25 cellular contexts compared by ENCODE assay signal in genomic region chr1:211781260-211781659, GRCh38. TPM values are rescaled to one million over a fixed set of nuclear protein-coding genes. Genes with fewer than 3 reads are reported as not detected.
A peak's percentile ranks its signal among the peaks of the same experiment; 100 is the strongest.
DNase-seq lines count a peak whose midpoint lies in the region; ATAC-seq and TF ChIP-seq lines count a peak whose summit lies in the region.
"Had no signal": no experiment of that assay in that cellular context is flagged by ENCODE, and none has a peak within 500 bp of the region (broad histone marks: within the 10 kb centered on the region; RNA-seq: fewer than 3 reads in every experiment).

No MANE protein-coding gene starts in this region.

- H3F3A ChIP-seq in SK-N-SH (replicated peaks; ENCODE audit: insufficient read depth): peaks cover 8% of the 10 kb centered on the region

- DNase-seq in BJ (ENCODE audit: low read depth) (peak; percentile 3), GM19238 (ENCODE audit: insufficient read length, low spot score) (peak; percentile 5), SK-N-SH (no peak), right lobe of liver (no peak)
- no peak for DNase-seq in stimulated activated CD8-positive, alpha-beta memory T cell treated with anti-CD3 and anti-CD28 coated beads, Interleukin-4, amount 100 ng/mL, for 48 hours
- no peak for DNase-seq in CD8-positive, alpha-beta T cell
- DNase-seq: activated B cell treated with CpG ODN at 0.5 μM for 24 hours; activated CD4-positive, alpha-beta memory T cell treated with anti-CD3 and anti-CD28 coated beads, Interleukin-2, amount 10 ng/mL, durations not matched to agents 7 days and 5 days; activated naive CD4-positive, alpha-beta T cell treated with anti-CD3 and anti-CD28 coated beads for 36 hours; activated T-cell treated with anti-CD3 and anti-CD28 coated beads, Interleukin-2, amount 50 U/mL, for 1 hour; heart right ventricle; Kasumi-1; naive B cell; NCI-H1105; NCI-H2107; NCI-H748 treated with DMSO at 0.1 percent for 48 hours; stimulated activated CD4-positive, alpha-beta T cell treated with anti-CD3 and anti-CD28 coated beads, Interleukin-2, amount 100 ng/mL, for 24 hours had no signal

- CTCF ChIA-PET in BJ (lab: Yijun Ruan, JAX) (interaction anchor here (1.2 kb wide), 2 partner anchors 12 to 47 kb away, joined by 3 to 5 read pairs; no protein-coding TSS in a partner anchor), SK-N-SH (lab: Yijun Ruan, JAX) (interaction anchor here (0.6 to 1.1 kb wide), 3 partner anchors 15 to 126 kb away, joined by 3 read pairs; no protein-coding TSS in a partner anchor)
- CTCF ChIA-PET in CD8-positive, alpha-beta T cell (lab: Charles Lee): no interaction called here

- H3K4me1 ChIP-seq in SK-N-SH (ENCODE audit: control insufficient read depth in 1 of 2, insufficient read depth in 2 of 2, low read depth in 1 of 2, low read length in 1 of 2): no peaks in the 10 kb centered on the region; a peak in 2 of 4 replicates
- peaks cover 0 to 28% (median 3%) of the 10 kb centered on the region in 4 donors for H3K4me1 ChIP-seq in right lobe of liver
- H3K4me1 ChIP-seq in CD8-positive, alpha-beta T cell (ENCODE audit: insufficient read depth, low read length): no peaks in the 10 kb centered on the region
- H3K4me1 ChIP-seq: SJSA1 had no signal

- H3K36me3 Mint-ChIP-seq in CD8-positive, alpha-beta T cell: peaks cover 38% of the 10 kb centered on the region

- H3K36me3 ChIP-seq in BJ (ENCODE audit: control insufficient read depth, insufficient read depth, low read length): peaks cover 2% of the 10 kb centered on the region; the same call in 1 of the 2 replicates
- peaks cover 36 to 39% of the 10 kb centered on the region in 2 experiments for H3K36me3 ChIP-seq in SK-N-SH (replicated peaks in 1 of 2; ENCODE audit: control insufficient read depth in 1 of 2, insufficient read depth in 2 of 2, low read length in 1 of 2)
- H3K36me3 ChIP-seq in right lobe of liver: peaks cover 0 to 28% (median 19%) of the 10 kb centered on the region in 4 donors
- no peaks in the 10 kb centered on the region for H3K36me3 ChIP-seq in CD8-positive, alpha-beta T cell (ENCODE audit: insufficient read depth, low read length)

- H3K4me3 ChIP-seq in BJ (ENCODE audit: low read depth, low read length) (no peak overlapping the region), SK-N-SH (ENCODE audit: low read depth in 2 of 2, low read length in 1 of 2) (no peak overlapping the region), right lobe of liver (no peak overlapping the region)
- no peak overlapping the region for H3K4me3 ChIP-seq in CD8-positive, alpha-beta T cell (ENCODE audit: low read depth, low read length)
- H3K4me3 ChIP-seq: A549, heart right ventricle, lung, SJSA1, vagina had no signal

- ATAC-seq in right lobe of liver (peak; percentile 37 to 88 (median 79)), GM21529 (IDR thresholded peaks at IDR 0.05; ENCODE audit: unreplicated experiment) (no peak), HG03095 (IDR thresholded peaks at IDR 0.05; ENCODE audit: unreplicated experiment) (no peak)
- no peak for ATAC-seq in CD8-positive, alpha-beta T cell
- ATAC-seq: A549, heart right ventricle had no signal

- no peaks in the 10 kb centered on the region for H3K9me2 ChIP-seq in SK-N-SH

- no peak overlapping the region for H3K9ac ChIP-seq in SK-N-SH

- H2AFZ ChIP-seq in SK-N-SH (ENCODE audit: low read depth): no peak overlapping the region

- H3K27me3 ChIP-seq in BJ (ENCODE audit: control insufficient read depth, insufficient read depth, low read length) (no peaks in the 10 kb centered on the region), SK-N-SH (ENCODE audit: insufficient read depth) (no peaks in the 10 kb centered on the region), right lobe of liver (no peaks in the 10 kb centered on the region)
- H3K27me3 ChIP-seq in CD8-positive, alpha-beta T cell (ENCODE audit: insufficient read depth, low read length): no peaks in the 10 kb centered on the region
- H3K27me3 ChIP-seq: heart right ventricle, vagina had no signal

- TF ChIP-seq POLR2A in right lobe of liver (IDR thresholded peaks at IDR 0.05): no peak

- H3K9me3 Mint-ChIP-seq in CD8-positive, alpha-beta T cell: no peaks in the 10 kb centered on the region
- H3K9me3 Mint-ChIP-seq: activated B cell treated with CpG ODN at 0.5 μM for 24 hours; activated CD4-positive, alpha-beta memory T cell treated with anti-CD3 and anti-CD28 coated beads, Interleukin-2, amount 10 ng/mL, durations not matched to agents 7 days and 5 days; activated naive CD4-positive, alpha-beta T cell treated with anti-CD3 and anti-CD28 coated beads for 36 hours; naive B cell; T-helper 2 cell treated with Interferon-gamma antibody and Interleukin-4, amounts not matched to agents 5 μg/mL and 100 μg/mL, for 36 hours had no signal

- no peak for TF ChIP-seq EP300 in SK-N-SH (IDR thresholded peaks at IDR 0.05; ENCODE audit: borderline replicate concordance in 1 of 2, low read depth in 1 of 2, low read length in 1 of 2)

- H3K4me2 ChIP-seq in SK-N-SH: peak overlapping the region; percentile 41; the same call in 1 of the 2 replicates
- H3K4me2 ChIP-seq: A549 had no signal

- intact Hi-C loops in right lobe of liver (cut with DNase I): no loop called here
- intact Hi-C loops in CD8-positive, alpha-beta T cell (cut with DNase I, micrococcal nuclease): loop anchor here in 1 of 2 experiments (5.0 kb wide), 1 partner anchor 104 kb away; the partner anchor contains the start of gene NEK2

- H3K4me3 Mint-ChIP-seq in CD8-positive, alpha-beta T cell: no peak overlapping the region
- H3K4me3 Mint-ChIP-seq: activated B cell treated with CpG ODN at 0.5 μM for 24 hours; activated CD4-positive, alpha-beta memory T cell treated with anti-CD3 and anti-CD28 coated beads, Interleukin-2, amount 10 ng/mL, durations not matched to agents 7 days and 5 days; activated naive CD4-positive, alpha-beta T cell treated with anti-CD3 and anti-CD28 coated beads for 36 hours; naive B cell; T-helper 2 cell treated with Interferon-gamma antibody and Interleukin-4, amounts not matched to agents 5 μg/mL and 100 μg/mL, for 36 hours had no signal

- H3K27me3 Mint-ChIP-seq in CD8-positive, alpha-beta T cell (ENCODE audit: low read depth): no peaks in the 10 kb centered on the region
- H3K27me3 Mint-ChIP-seq: activated B cell treated with CpG ODN at 0.5 μM for 24 hours; activated CD4-positive, alpha-beta memory T cell treated with anti-CD3 and anti-CD28 coated beads, Interleukin-2, amount 10 ng/mL, durations not matched to agents 7 days and 5 days; naive B cell had no signal

- peaks cover 7% of the 10 kb centered on the region for H3K4me1 Mint-ChIP-seq in CD8-positive, alpha-beta T cell (ENCODE audit: low read depth)

- POLR2A ChIA-PET in BJ (lab: Charles Lee) (no interaction called here), SK-N-SH (lab: Yijun Ruan, JAX) (no interaction called here)
- POLR2A ChIA-PET in CD8-positive, alpha-beta T cell (lab: Charles Lee): no interaction called here

- H3K27ac ChIP-seq in SK-N-SH (ENCODE audit: low read depth in 2 of 2, low read length in 1 of 2): no peak overlapping the region
- peak overlapping the region in 2 of 3 donors; percentile 51 to 63 for H3K27ac ChIP-seq in right lobe of liver
- H3K27ac ChIP-seq in CD8-positive, alpha-beta T cell (ENCODE audit: low read depth, low read length): no peak overlapping the region
- H3K27ac ChIP-seq: A549, C4-2B, SJSA1, vagina had no signal

- no peak overlapping the region for H3K27ac Mint-ChIP-seq in CD8-positive, alpha-beta T cell
- H3K27ac Mint-ChIP-seq: activated B cell treated with CpG ODN at 0.5 μM for 24 hours; activated CD4-positive, alpha-beta memory T cell treated with anti-CD3 and anti-CD28 coated beads, Interleukin-2, amount 10 ng/mL, durations not matched to agents 7 days and 5 days; activated naive CD4-positive, alpha-beta T cell treated with anti-CD3 and anti-CD28 coated beads for 36 hours; naive B cell; T-helper 2 cell treated with Interferon-gamma antibody and Interleukin-4, amounts not matched to agents 5 μg/mL and 100 μg/mL, for 36 hours had no signal

- H3K9me3 ChIP-seq in SK-N-SH (no peaks in the 10 kb centered on the region; the same call in 1 of the 2 replicates), right lobe of liver (no peaks in the 10 kb centered on the region)
- no peaks in the 10 kb centered on the region for H3K9me3 ChIP-seq in CD8-positive, alpha-beta T cell (ENCODE audit: low read length)
- H3K9me3 ChIP-seq: A549, heart right ventricle, SJSA1, vagina had no signal

- no peak for TF ChIP-seq CTCF in BJ (IDR thresholded peaks at IDR 0.05; ENCODE audit: insufficient read depth, low read depth, low read length)
- no peak for TF ChIP-seq CTCF in SK-N-SH (IDR thresholded peaks at IDR 0.05)
- TF ChIP-seq CTCF in right lobe of liver (IDR thresholded peaks at IDR 0.05): no peak
- no peak for TF ChIP-seq CTCF in CD8-positive, alpha-beta T cell (IDR thresholded peaks at IDR 0.05)

- H4K20me1 ChIP-seq in SK-N-SH (ENCODE audit: insufficient read depth): 0 out of 2 replicates have a peak, but pooled peaks cover 3% of the 10 kb centered on the region

- 86% methylated on average over 2 of the region's 2 CpGs for WGBS in SK-N-SH (ENCODE audit: low lambda C conversion rate)
- 18% methylated on average over 2 of the region's 2 CpGs for WGBS in right lobe of liver (ENCODE audit: insufficient coverage, low coverage, low lambda C conversion rate, missing lambda C conversion rate)

- TF ChIP-seq RAD21 in SK-N-SH (IDR thresholded peaks at IDR 0.05; ENCODE audit: low read length): no peak

- H3K79me2 ChIP-seq in SK-N-SH (ENCODE audit: insufficient read depth): no peaks in the 10 kb centered on the region

TF ChIP-seq in SK-N-SH, 30 proteins besides CTCF, POLR2A, EP300 and RAD21 (continues in another document):
- no peak for TF ChIP-seq FOXM1 (IDR thresholded peaks at IDR 0.05; ENCODE audit: low read depth)
- no peak for TF ChIP-seq ZBTB33 (IDR thresholded peaks at IDR 0.05; ENCODE audit: borderline replicate concordance, low read depth)

RNA-seq across cellular contexts. Expression of gene LPGAT1, which starts 49.3 kb away (rescaled TPM):
- polyA plus RNA-seq in BJ (2011; rRNA removed): 7.7 and 14.4 TPM in 2 replicates
- polyA minus RNA-seq in BJ (2011; rRNA and poly(A)+ RNA removed): 10.6 and 14.3 TPM in 2 replicates
- 4.8 and 6.3 TPM in 2 replicates for polyA plus RNA-seq in SK-N-SH (2012; rRNA removed)
- 8.8 and 9.2 TPM in 2 replicates for polyA plus RNA-seq in SK-N-SH (2012; cell fraction: cytosol; rRNA removed)
- polyA plus RNA-seq in SK-N-SH (2012; cell fraction: nucleus; rRNA removed): 2.3 and 4.9 TPM in 2 replicates
- 100 to 1,000 TPM in 1 of 6 experiments, 10 to 100 TPM in 5; 32.0 to 141 (median 55.7) TPM for total RNA-seq in right lobe of liver
- 10 to 100 TPM; 17.9 to 19.1 TPM for total RNA-seq in CD8-positive, alpha-beta T cell

Comparison
In these comparisons a context has a peak if more than half of its experiments do, and no peak if none do; other contexts are left out.
1. DNase-seq: peak in BJ (single experiment) and GM19238 (single experiment); none in SK-N-SH (single experiment), right lobe of liver (0 of 3), stimulated activated CD8-positive, alpha-beta memory T cell treated with anti-CD3 and anti-CD28 coated beads, Interleukin-4, amount 100 ng/mL, for 48 hours (single experiment) and CD8-positive, alpha-beta T cell (0 of 7).
2. H3K27ac ChIP-seq: peak in right lobe of liver (2 of 3); none in SK-N-SH (0 of 2) and CD8-positive, alpha-beta T cell (single experiment).
3. ATAC-seq: peak in right lobe of liver (4 of 4); none in GM21529 (single experiment), CD8-positive, alpha-beta T cell (single experiment) and HG03095 (single experiment).